Comparison of ENCODE assay signal across 8 cellular contexts in the genomic region with DNA sequence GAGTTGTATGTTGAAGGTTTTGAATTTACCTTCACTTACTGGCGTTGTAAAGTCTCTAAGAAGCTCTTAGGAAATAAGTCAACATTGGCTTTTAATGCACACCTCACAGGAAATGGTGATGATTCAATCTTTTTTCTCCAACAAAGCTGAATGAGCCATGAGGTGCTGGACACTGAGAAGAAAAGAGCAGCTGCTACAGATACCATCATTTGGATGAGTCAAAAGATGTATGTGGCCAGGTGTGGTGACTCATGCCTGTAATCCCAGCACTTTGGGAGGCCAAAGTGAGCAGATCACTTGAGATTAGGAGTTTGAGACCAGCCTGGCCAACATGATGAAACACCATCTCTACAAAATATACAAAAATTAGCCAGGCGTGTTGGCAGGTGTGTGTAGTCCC. TPM values are rescaled to one million over a fixed set of nuclear protein-coding genes. Genes with fewer than 3 reads are reported as not detected.
DNase-seq lines count a peak whose midpoint lies in the region; ATAC-seq and TF ChIP-seq lines count a peak whose summit lies in the region.

No MANE protein-coding gene starts in this region.

- ATAC-seq in GM21515 (IDR thresholded peaks at IDR 0.05; ENCODE audit: unreplicated experiment) (peak; percentile 44), left lobe of liver (no peak), sciatic nerve (no peak)
- no peak for ATAC-seq in central memory CD8-positive, alpha-beta T cell (replicated peaks; ENCODE audit: extremely low read depth, poor library complexity, severe bottlenecking)

- H3K9me3 ChIP-seq in neuronal stem cell (replicated peaks in 1 of 2; ENCODE audit: control insufficient read depth in 2 of 2, insufficient read depth in 1 of 2, low read depth in 1 of 2, low read length in 2 of 2), result no peaks in the 10 kb centered on the region

- in situ Hi-C loops in GM13976 (cut with MboI; ENCODE audit: low sequenced_read_pairs, unreplicated experiment), result no loop called here

- H2BK12ac ChIP-seq in neuronal stem cell (ENCODE audit: low read length), result no peak overlapping the region

- no peaks in the 10 kb centered on the region for H3K79me1 ChIP-seq in neuronal stem cell (ENCODE audit: low read depth, low read length)

- DNase-seq in DMS53 treated with DMSO at 0.1 percent for 48 hours (lab: John Stamatoyannopoulos, UW; ENCODE audit: unreplicated experiment) (peak; percentile 99), NCI-H2196 treated with DMSO at 0.1 percent for 48 hours (lab: John Stamatoyannopoulos, UW; ENCODE audit: unreplicated experiment) (peak; percentile 38), neuronal stem cell (ENCODE audit: low spot score) (no peak), left lobe of liver (ENCODE audit: low spot score) (no peak), GM13976 (ENCODE audit: low spot score) (no peak), sciatic nerve (ENCODE audit: low spot score) (no peak)
- DNase-seq in central memory CD8-positive, alpha-beta T cell (ENCODE audit: low spot score in 2 of 2), result no peak

- no peaks in the 10 kb centered on the region for H3K27me3 ChIP-seq in neuronal stem cell (ENCODE audit: control insufficient read depth in 3 of 3, insufficient read depth in 3 of 3, low read depth in 1 of 3, low read length in 3 of 3)

- no peaks in the 10 kb centered on the region for H3K9me3 Mint-ChIP-seq in central memory CD8-positive, alpha-beta T cell

- no peak overlapping the region for H3K14ac ChIP-seq in neuronal stem cell (ENCODE audit: low read length)

- H3K9ac ChIP-seq in neuronal stem cell (ENCODE audit: low read depth, low read length, poor library complexity), result no peak overlapping the region

- H2BK120ac ChIP-seq in neuronal stem cell (ENCODE audit: low read depth, low read length), result no peak overlapping the region

- intact Hi-C loops in sciatic nerve (cut with DNase I), result no loop called here

- H3K4me3 ChIP-seq in neuronal stem cell (ENCODE audit: low read length in 2 of 2), result no peak overlapping the region

- no CpG with 5 or more reads among the region's 2 CpGs for WGBS in neuronal stem cell (ENCODE audit: extremely low coverage in 2 of 2, insufficient read length in 2 of 2, insufficient replicate concordance in 1 of 2), 2 donors

- H2AK5ac ChIP-seq in neuronal stem cell (ENCODE audit: low read depth, low read length), result no peak overlapping the region

- no peak overlapping the region for H3K4ac ChIP-seq in neuronal stem cell (ENCODE audit: low read length)

- H3K4me3 Mint-ChIP-seq in central memory CD8-positive, alpha-beta T cell, result no peak overlapping the region

- no peak overlapping the region for H2AFZ ChIP-seq in neuronal stem cell (ENCODE audit: low read length)

- peaks cover 5% of the 10 kb centered on the region for H3K4me1 Mint-ChIP-seq in central memory CD8-positive, alpha-beta T cell

- no peaks in the 10 kb centered on the region for H3K4me1 ChIP-seq in neuronal stem cell (ENCODE audit: control insufficient read depth in 2 of 2, insufficient read depth in 1 of 2, low read depth in 1 of 2, low read length in 2 of 2)

- no peak overlapping the region for H3K4me2 ChIP-seq in neuronal stem cell (ENCODE audit: insufficient read depth, low read length, poor library complexity, severe bottlenecking)

- peaks cover 5% of the 10 kb centered on the region for H3K36me3 Mint-ChIP-seq in central memory CD8-positive, alpha-beta T cell (ENCODE audit: insufficient read depth)

- no peak overlapping the region for H3K27ac ChIP-seq in neuronal stem cell (replicated peaks; ENCODE audit: low read length)

- H3K23ac ChIP-seq in neuronal stem cell (ENCODE audit: low read depth, low read length, poor library complexity), result no peak overlapping the region

- H3K27me3 Mint-ChIP-seq in central memory CD8-positive, alpha-beta T cell, result peaks cover 3% of the 10 kb centered on the region

- no peak overlapping the region for H3K18ac ChIP-seq in neuronal stem cell (ENCODE audit: low read length)

- no peak overlapping the region for H2BK15ac ChIP-seq in neuronal stem cell (ENCODE audit: low read length)

- no peak for TF ChIP-seq CTCF in GM13976 (IDR thresholded peaks at IDR 0.05; ENCODE audit: borderline replicate concordance, control extremely low read depth, extremely low read depth, insufficient read depth, missing control alignments)

- peak overlapping the region; percentile 49 for H3K27ac Mint-ChIP-seq in central memory CD8-positive, alpha-beta T cell (ENCODE audit: low read depth)

- no peaks in the 10 kb centered on the region for H3K36me3 ChIP-seq in neuronal stem cell (replicated peaks in 1 of 2; ENCODE audit: control insufficient read depth in 2 of 2, insufficient read depth in 2 of 2, low read length in 2 of 2)

- no peak overlapping the region for H4K8ac ChIP-seq in neuronal stem cell (ENCODE audit: low read depth, low read length)

- H2BK5ac ChIP-seq in neuronal stem cell (ENCODE audit: low read length), result no peak overlapping the region

- no peak overlapping the region for H4K91ac ChIP-seq in neuronal stem cell (ENCODE audit: low read depth, low read length, poor library complexity)

RNA-seq across cellular contexts. Expression of a gene that starts 3.3 kb away (rescaled TPM):
- not detected for polyA plus RNA-seq in neuronal stem cell (2013, experiment 1 of 2)
- polyA plus RNA-seq in neuronal stem cell (2013, experiment 2 of 2), result not detected
- 0.10 TPM for total RNA-seq in left lobe of liver
- not detected for total RNA-seq in sciatic nerve

RNA-seq across cellular contexts. Expression of a gene that starts 28.2 kb away (rescaled TPM):
- polyA plus RNA-seq in neuronal stem cell (2013, experiment 1 of 2), result 0.06 TPM
- polyA plus RNA-seq in neuronal stem cell (2013, experiment 2 of 2), result 0.12 TPM
- total RNA-seq in left lobe of liver (not detected), sciatic nerve (not detected)

Comparison
In these comparisons a context has a peak if more than half of its experiments do, and no peak if none do; other contexts are left out.
1. DNase-seq: peak in DMS53 treated with DMSO at 0.1 percent for 48 hours (single experiment) and NCI-H2196 treated with DMSO at 0.1 percent for 48 hours (single experiment); none in central memory CD8-positive, alpha-beta T cell (0 of 2), neuronal stem cell (single experiment), left lobe of liver (single experiment), GM13976 (single experiment) and sciatic nerve (single experiment).